In genomic region chr1:21963477-21964217, GRCh38 we compare ENCODE assay signal across 8 cellular contexts. TPM values are rescaled to one million over a fixed set of nuclear protein-coding genes. Genes with fewer than 3 reads are reported as not detected.
DNase-seq lines count a peak whose midpoint lies in the region; ATAC-seq and TF ChIP-seq lines count a peak whose summit lies in the region.

No MANE protein-coding gene starts in this region.

- no peaks in the 10 kb centered on the region for H3K4me1 ChIP-seq in breast epithelium

- H3K27ac ChIP-seq in AG04450 (ENCODE audit: low read depth, low read length) (no peak overlapping the region), breast epithelium (no peak overlapping the region)

- no peak overlapping the region for H3K4me3 ChIP-seq in AG04450 (ENCODE audit: low read depth, low read length)
- no peak overlapping the region for H3K4me3 ChIP-seq in breast epithelium
- no peak overlapping the region for H3K4me3 ChIP-seq in kidney epithelial cell (ENCODE audit: low read depth, low read length)

- no peaks in the 10 kb centered on the region for H3K27me3 Mint-ChIP-seq in WTC11 (ENCODE audit: low read depth)

- peak overlapping the region; percentile 52 for H3K27ac Mint-ChIP-seq in WTC11

- CTCF ChIA-PET in AG04450 (lab: Charles Lee): interaction anchor here (0.7 to 1.4 kb wide), 13 partner anchors 8 to 230 kb away, joined by 3 to 9 read pairs (median 4); no protein-coding TSS in a partner anchor
- CTCF ChIA-PET in WTC11 (lab: Charles Lee): interaction anchor here (0.7 to 2.1 kb wide), 18 partner anchors 11 to 303 kb away, joined by 3 to 11 read pairs (median 3); no protein-coding TSS in a partner anchor

- H3K27me3 ChIP-seq in AG04450 (ENCODE audit: control insufficient read depth, insufficient read depth, low read length) (no peaks in the 10 kb centered on the region), breast epithelium (no peaks in the 10 kb centered on the region), kidney epithelial cell (ENCODE audit: control insufficient read depth, insufficient read depth, low read length) (no peaks in the 10 kb centered on the region)

- H3K4me1 Mint-ChIP-seq in WTC11: peaks cover 12% of the 10 kb centered on the region

- DNase-seq in AG04450 (ENCODE audit: low read depth, low spot score) (peak; percentile 15), NCI-H2107 (lab: John Stamatoyannopoulos, UW) (peak; percentile 71), WTC11 (ENCODE audit: low spot score) (peak; percentile 91), breast epithelium (ENCODE audit: low spot score in 2 of 2) (peak; percentile 73 to 86), kidney epithelial cell (ENCODE audit: low read depth) (no peak)
- DNase-seq in stimulated activated CD4-positive, alpha-beta T cell treated with anti-CD3 and anti-CD28 coated beads, Interleukin-2, amount 100 ng/mL, for 4 hours (ENCODE audit: low read depth): peak; percentile 72

- H3K36me3 Mint-ChIP-seq in WTC11: no peaks in the 10 kb centered on the region

- ATAC-seq in GM18907 (IDR thresholded peaks at IDR 0.05; ENCODE audit: unreplicated experiment) (peak; percentile 49), WTC11 (peak; percentile 94), HG03097 (IDR thresholded peaks at IDR 0.05; ENCODE audit: low FRiP score, unreplicated experiment) (no peak)

- TF ChIP-seq CTCF in AG04450 (IDR thresholded peaks at IDR 0.05; ENCODE audit: low read depth, low read length): peak; percentile 95
- TF ChIP-seq CTCF in WTC11 (IDR thresholded peaks at IDR 0.05): peak; percentile 94
- peak; percentile 89 to 95 (median 91) for TF ChIP-seq CTCF in breast epithelium (IDR thresholded peaks at IDR 0.05)
- peak; percentile 89 for TF ChIP-seq CTCF in kidney epithelial cell (IDR thresholded peaks at IDR 0.05; ENCODE audit: insufficient read depth, low read length, poor library complexity, severe bottlenecking)

- no peak for TF ChIP-seq POLR2A in breast epithelium (IDR thresholded peaks at IDR 0.05)

- H3K9me3 Mint-ChIP-seq in WTC11: no peaks in the 10 kb centered on the region

- intact Hi-C loops in breast epithelium (cut with DNase I; ENCODE audit: low total_unique reads): loop anchor here (2.0 kb wide), 1 partner anchor 57 kb away; no protein-coding TSS in a partner anchor

- no peaks in the 10 kb centered on the region for H3K9me3 ChIP-seq in AG04450 (ENCODE audit: control insufficient read depth, insufficient read depth, low read length)
- H3K9me3 ChIP-seq in breast epithelium: no peaks in the 10 kb centered on the region

- H3K36me3 ChIP-seq in breast epithelium (no peaks in the 10 kb centered on the region), kidney epithelial cell (ENCODE audit: control insufficient read depth, insufficient read depth, low read length) (no peaks in the 10 kb centered on the region)

- POLR2A ChIA-PET in AG04450 (lab: Yijun Ruan, JAX) (no interaction called here), WTC11 (lab: Charles Lee) (interaction anchor here (0.7 kb wide), 1 partner anchor 455 kb away, joined by 8 read pairs; no protein-coding TSS in a partner anchor)

- peak overlapping the region; percentile 5; the same call in 1 of the 2 replicates for H3K4me3 Mint-ChIP-seq in WTC11

TF ChIP-seq in WTC11, 78 proteins besides CTCF, POLR2A, EP300 and RAD21 (continues in another document):
- no peak for TF ChIP-seq OVOL2 (CRISPR knock-in tag; IDR thresholded peaks at IDR 0.05; ENCODE audit: borderline replicate concordance)
- no peak for TF ChIP-seq ETV6 (CRISPR knock-in tag; IDR thresholded peaks at IDR 0.05)
- TF ChIP-seq ZNF219 (CRISPR knock-in tag; IDR thresholded peaks at IDR 0.05; ENCODE audit: borderline replicate concordance): no peak
- TF ChIP-seq JAZF1 (CRISPR knock-in tag; IDR thresholded peaks at IDR 0.05): no peak
- no peak for TF ChIP-seq ZNF416 (CRISPR knock-in tag; IDR thresholded peaks at IDR 0.05)
- TF ChIP-seq FOXP4 (CRISPR knock-in tag; IDR thresholded peaks at IDR 0.05): no peak
- no peak for TF ChIP-seq E2F1 (CRISPR knock-in tag; IDR thresholded peaks at IDR 0.05)
- TF ChIP-seq SMAD3 (CRISPR knock-in tag; IDR thresholded peaks at IDR 0.05; ENCODE audit: borderline replicate concordance): no peak
- TF ChIP-seq MAX (CRISPR knock-in tag; IDR thresholded peaks at IDR 0.05): no peak
- TF ChIP-seq ATF2 (CRISPR knock-in tag; IDR thresholded peaks at IDR 0.05; ENCODE audit: borderline replicate concordance, low read depth): no peak
- TF ChIP-seq ATF6 (CRISPR knock-in tag; IDR thresholded peaks at IDR 0.05): no peak
- no peak for TF ChIP-seq ZNF263 (CRISPR knock-in tag; IDR thresholded peaks at IDR 0.05; ENCODE audit: low read depth)
- TF ChIP-seq ZNF138 (CRISPR knock-in tag; conservative IDR thresholded peaks at IDR 0.05): no peak

RNA-seq across cellular contexts. Expression of gene CELA3B, which starts 13.2 kb away (rescaled TPM):
- polyA plus RNA-seq in AG04450 (2011; rRNA removed): not detected in 2 replicates
- not detected in 2 replicates for polyA minus RNA-seq in AG04450 (2011; rRNA and poly(A)+ RNA removed)
- 4.4 to 6.7 TPM (median 5.0 TPM) in 3 replicates for total RNA-seq in WTC11 (2021)
- not detected for total RNA-seq in breast epithelium
- not detected in 2 replicates for total RNA-seq in kidney epithelial cell

RNA-seq across cellular contexts. Expression of gene HSPG2, which starts 26.5 kb away (rescaled TPM):
- 9.7 and 13.2 TPM in 2 replicates for polyA plus RNA-seq in AG04450 (2011; rRNA removed)
- polyA minus RNA-seq in AG04450 (2011; rRNA and poly(A)+ RNA removed): 22.1 and 27.9 TPM in 2 replicates
- total RNA-seq in WTC11 (2021) (120 to 127 TPM (median 120 TPM) in 3 replicates), breast epithelium (100 to 1,000 TPM in 1 of 3 donors, 10 to 100 TPM in 2; 48.3 to 219 (median 95.0) TPM), kidney epithelial cell (122 and 152 TPM in 2 replicates)

RNA-seq across cellular contexts. Expression of gene CELA3A, which starts 37.8 kb away (rescaled TPM):
- not detected in 2 replicates for polyA plus RNA-seq in AG04450 (2011; rRNA removed)
- not detected in 2 replicates for polyA minus RNA-seq in AG04450 (2011; rRNA and poly(A)+ RNA removed)
- total RNA-seq in WTC11 (2021) (7.2 to 9.6 TPM (median 8.0 TPM) in 3 replicates), breast epithelium (not detected), kidney epithelial cell (not detected in 2 replicates)
